19 cellular contexts compared by ENCODE assay signal in genomic region chr3:124569761-124570160, GRCh38.
DNase-seq lines count a peak whose midpoint lies in the region; ATAC-seq, FAIRE-seq and TF ChIP-seq lines count a peak whose summit lies in the region.
"Had no signal": no experiment of that assay in that cellular context is flagged by ENCODE, and none has a peak within 500 bp of the region (broad histone marks: within the 10 kb centered on the region; RNA-seq: fewer than 3 reads in every experiment).

No MANE protein-coding gene starts in this region.

- peak; percentile 23 to 64 for DNase-seq in NCI-H446 (lab: John Stamatoyannopoulos, UW)
- peak; percentile 52 for DNase-seq in cerebellar cortex (ENCODE audit: low spot score)
- peak; percentile 66 for DNase-seq in left cardiac atrium
- peak; percentile 41 for DNase-seq in small intestine
- DNase-seq in Caco-2, result no peak
- no peak for DNase-seq in HAP-1 (ENCODE audit: low spot score in 2 of 2)
- DNase-seq: CD8-positive, alpha-beta memory T cell; H7; IMR-90; NCI-H1417 treated with DMSO at 0.1 percent for 48 hours; NCI-H187 treated with DMSO at 0.1 percent for 48 hours; NCI-H226; NCI-H69; NK-92 treated with Interleukin-12 subunit alpha and Interleukin-12 subunit beta, amount 100 ng/mL, for 24 hours; Peyer's patch had no signal

- POLR2A ChIA-PET in Caco-2 (lab: Charles Lee), result no interaction called here

- no peaks in the 10 kb centered on the region for H3K9me3 ChIP-seq in small intestine (ENCODE audit: control insufficient read depth, low read depth)
- H3K9me3 ChIP-seq in Caco-2, result no peaks in the 10 kb centered on the region
- no peaks in the 10 kb centered on the region for H3K9me3 ChIP-seq in HAP-1
- H3K9me3 ChIP-seq: BLaER1 treated with 17β-estradiol and CSF1 and Interleukin-3, amounts not matched to agents 10 nM and 100 nM; Peyer's patch had no signal

- H3K27me3 Mint-ChIP-seq in Caco-2 (ENCODE audit: insufficient read depth, unreplicated experiment), result no peaks in the 10 kb centered on the region
- no peaks in the 10 kb centered on the region for H3K27me3 Mint-ChIP-seq in stimulated activated memory B cell treated with anti-CD40 and anti-IgM and Interleukin-4, amounts not matched to agents 10 μg/mL and 1 μg/mL and 100 μg/mL, for 72 hours

- no peaks in the 10 kb centered on the region for H3K9me3 Mint-ChIP-seq in Caco-2 (ENCODE audit: unreplicated experiment)
- H3K9me3 Mint-ChIP-seq in stimulated activated memory B cell treated with anti-CD40 and anti-IgM and Interleukin-4, amounts not matched to agents 10 μg/mL and 1 μg/mL and 100 μg/mL, for 72 hours, result no peaks in the 10 kb centered on the region
- H3K9me3 Mint-ChIP-seq: CD8-positive, alpha-beta memory T cell had no signal

- no peak for TF ChIP-seq CTCF in Caco-2 (IDR thresholded peaks at IDR 0.05; ENCODE audit: insufficient read depth in 1 of 2, low read depth in 1 of 2, low read length in 1 of 2, severe bottlenecking in 1 of 2, unreplicated experiment in 1 of 2)

- no peaks in the 10 kb centered on the region for H3K27me3 ChIP-seq in small intestine (ENCODE audit: control insufficient read depth in 2 of 2, insufficient read depth in 2 of 2, low read length in 2 of 2)
- H3K27me3 ChIP-seq in Caco-2 (replicated peaks; ENCODE audit: control insufficient read depth, insufficient read depth, low read length), result no peaks in the 10 kb centered on the region
- H3K27me3 ChIP-seq in HAP-1 (ENCODE audit: low read depth), result peaks cover 4% of the 10 kb centered on the region; the same call in 1 of the 2 replicates
- H3K27me3 ChIP-seq: BLaER1 treated with 17β-estradiol and CSF1 and Interleukin-3, amounts not matched to agents 10 nM and 100 nM; Peyer's patch had no signal

- H3K4me1 ChIP-seq in small intestine (ENCODE audit: control insufficient read depth in 2 of 2, insufficient read depth in 1 of 2, low read depth in 1 of 2, low read length in 1 of 2) (no peaks in the 10 kb centered on the region), Caco-2 (peaks cover 11% of the 10 kb centered on the region), HAP-1 (no peaks in the 10 kb centered on the region)

- H3K4me3 ChIP-seq in small intestine (ENCODE audit: low read depth in 1 of 2, low read length in 2 of 2) (no peak overlapping the region), Caco-2 (ENCODE audit: low read depth, low read length) (no peak overlapping the region), HAP-1 (no peak overlapping the region)
- H3K4me3 ChIP-seq: BLaER1 treated with 17β-estradiol and CSF1 and Interleukin-3, amounts not matched to agents 10 nM and 100 nM; Peyer's patch had no signal

- H3K36me3 Mint-ChIP-seq in Caco-2 (ENCODE audit: insufficient read depth, unreplicated experiment), result peaks cover 5% of the 10 kb centered on the region
- H3K36me3 Mint-ChIP-seq in stimulated activated memory B cell treated with anti-CD40 and anti-IgM and Interleukin-4, amounts not matched to agents 10 μg/mL and 1 μg/mL and 100 μg/mL, for 72 hours, result no peaks in the 10 kb centered on the region
- H3K36me3 Mint-ChIP-seq: CD8-positive, alpha-beta memory T cell had no signal

- ATAC-seq in left cardiac atrium (peak; percentile 91 to 93), HG03521 (IDR thresholded peaks at IDR 0.05; ENCODE audit: unreplicated experiment) (no peak)
- ATAC-seq in stimulated activated memory B cell treated with anti-CD40 and anti-IgM and Interleukin-4, amounts not matched to agents 10 μg/mL and 1 μg/mL and 100 μg/mL, for 72 hours, result no peak

- H3K27ac Mint-ChIP-seq in Caco-2 (ENCODE audit: unreplicated experiment), result no peak overlapping the region
- H3K27ac Mint-ChIP-seq in stimulated activated memory B cell treated with anti-CD40 and anti-IgM and Interleukin-4, amounts not matched to agents 10 μg/mL and 1 μg/mL and 100 μg/mL, for 72 hours, result no peak overlapping the region
- H3K27ac Mint-ChIP-seq: CD8-positive, alpha-beta memory T cell had no signal

- no TSS peak for BruUV-seq in Caco-2 (replicated peaks; lab: Mats Ljungman, UMichigan)

- H3K36me3 ChIP-seq in small intestine (ENCODE audit: control insufficient read depth in 2 of 2, insufficient read depth in 2 of 2, low read length in 2 of 2) (no peaks in the 10 kb centered on the region), Caco-2 (ENCODE audit: control insufficient read depth, insufficient read depth, low read length) (no peaks in the 10 kb centered on the region), HAP-1 (replicated peaks) (no peaks in the 10 kb centered on the region)
- H3K36me3 ChIP-seq: BLaER1 treated with 17β-estradiol and CSF1 and Interleukin-3, amounts not matched to agents 10 nM and 100 nM; Peyer's patch had no signal

- peaks cover 12% of the 10 kb centered on the region for H3K4me1 Mint-ChIP-seq in Caco-2 (ENCODE audit: low read depth, unreplicated experiment)
- H3K4me1 Mint-ChIP-seq in stimulated activated memory B cell treated with anti-CD40 and anti-IgM and Interleukin-4, amounts not matched to agents 10 μg/mL and 1 μg/mL and 100 μg/mL, for 72 hours, result peaks cover 21% of the 10 kb centered on the region
- H3K4me1 Mint-ChIP-seq: CD8-positive, alpha-beta memory T cell had no signal

- CTCF ChIA-PET in Caco-2 (lab: Charles Lee), result interaction anchor here (0.6 kb wide), 1 partner anchor 15 kb away, joined by 3 read pairs; no protein-coding TSS in a partner anchor

- no peak overlapping the region for H3K27ac ChIP-seq in small intestine (ENCODE audit: low read depth in 1 of 2, low read length in 1 of 2)
- H3K27ac ChIP-seq: BLaER1 treated with 17β-estradiol and CSF1 and Interleukin-3, amounts not matched to agents 10 nM and 100 nM; Peyer's patch had no signal

- in situ Hi-C loops in HAP-1 (cut with MboI; ENCODE audit: low sequenced_read_pairs), result no loop called here

- no peak overlapping the region for H3K4me3 Mint-ChIP-seq in Caco-2 (ENCODE audit: unreplicated experiment)
- H3K4me3 Mint-ChIP-seq in stimulated activated memory B cell treated with anti-CD40 and anti-IgM and Interleukin-4, amounts not matched to agents 10 μg/mL and 1 μg/mL and 100 μg/mL, for 72 hours, result no peak overlapping the region
- H3K4me3 Mint-ChIP-seq: CD8-positive, alpha-beta memory T cell had no signal

- no peak for FAIRE-seq in small intestine (lab: Jason Lieb, UNC)
- FAIRE-seq: D721Med had no signal

- 36 to 75% (median 59%) methylated on average over 1 of the region's 1 CpG for whole genome bisulfite sequencing in small intestine, 3 donors

- intact Hi-C loops in left cardiac atrium (cut with DNase I) (no loop called here), Caco-2 (cut with micrococcal nuclease; ENCODE audit: unreplicated experiment) (loop anchor here (5.0 to 10.0 kb wide), 2 partner anchors 175 to 193 kb away; no protein-coding TSS in a partner anchor)

Comparison
In these comparisons a context has a peak if more than half of its experiments do, and no peak if none do; other contexts are left out.
1. DNase-seq: peak in NCI-H446 (2 of 2), cerebellar cortex (single experiment), left cardiac atrium (single experiment) and small intestine (single experiment); none in Caco-2 (0 of 2) and HAP-1 (0 of 2).
2. ATAC-seq: peak in left cardiac atrium (2 of 2); none in stimulated activated memory B cell treated with anti-CD40 and anti-IgM and Interleukin-4, amounts not matched to agents 10 μg/mL and 1 μg/mL and 100 μg/mL, for 72 hours (single experiment) and HG03521 (single experiment).